ENCODE assay signal across 27 cellular contexts in the genomic region with DNA sequence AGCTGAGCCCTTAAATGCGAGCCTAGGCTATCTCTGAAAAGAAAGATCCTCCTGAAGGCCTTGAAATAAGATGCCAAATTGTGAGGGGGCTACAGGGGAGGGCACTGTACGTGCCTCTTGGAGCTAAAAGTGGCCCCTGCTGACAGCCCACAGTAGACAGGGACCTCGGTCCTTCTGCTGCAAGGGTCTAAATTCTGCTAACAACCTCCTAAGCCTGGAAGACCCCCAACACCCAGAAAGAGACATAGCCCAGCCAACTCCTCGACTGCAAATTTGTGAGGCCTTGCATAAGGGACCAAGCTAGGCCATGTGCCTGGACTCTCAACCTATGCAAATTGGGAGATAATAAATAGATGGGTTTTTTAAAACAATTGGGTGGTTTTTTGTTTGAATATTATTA. TPM values are rescaled to one million over a fixed set of nuclear protein-coding genes. Genes with fewer than 3 reads are reported as not detected.
"Had no signal": no experiment of that assay in that cellular context is flagged by ENCODE, and none has a peak within 500 bp of the region (broad histone marks: within the 10 kb centered on the region; RNA-seq: fewer than 3 reads in every experiment).

No MANE protein-coding gene starts in this region.

- H3K4me1 Mint-ChIP-seq: stimulated activated memory B cell treated with anti-CD40 and anti-IgM and Interleukin-4, amounts not matched to agents 10 μg/mL and 1 μg/mL and 100 μg/mL, for 72 hours; stimulated activated naive B cell treated with anti-CD40 and anti-IgM and Interleukin-4, amounts not matched to agents 10 μg/mL and 1 μg/mL and 100 μg/mL, for 72 hours had no signal

- DNase-seq: stimulated activated CD4-positive, alpha-beta T cell treated with anti-CD3 and anti-CD28 coated beads, Interleukin-2, amount 100 ng/mL, for 24 hours; stimulated activated CD4-positive, alpha-beta T cell treated with anti-CD3 and anti-CD28 coated beads, Interleukin-2, amount 100 ng/mL, for 48 hours; stimulated activated CD4-positive, alpha-beta T cell treated with anti-CD3 and anti-CD28 coated beads, Interleukin-4, amount 100 ng/mL, for 1 hour; stimulated activated CD4-positive, alpha-beta T cell treated with anti-CD3 and anti-CD28 coated beads, Interleukin-4, amount 100 ng/mL, for 24 hours; stimulated activated CD4-positive, alpha-beta T cell treated with anti-CD3 and anti-CD28 coated beads, Interleukin-4, amount 100 ng/mL, for 4 hours; stimulated activated CD8-positive, alpha-beta memory T cell treated with anti-CD3 and anti-CD28 coated beads, Interleukin-4, amount 100 ng/mL, for 48 hours; stimulated activated naive B cell treated with anti-CD40 and anti-IgM and Interleukin-4, amounts not matched to agents 10 μg/mL and 1 μg/mL and 100 μg/mL, for 72 hours; stimulated activated naive CD4-positive, alpha-beta T cell treated with Interleukin-2 at 50 U/mL for 16 hours; stimulated activated naive CD8-positive, alpha-beta T cell treated with anti-CD3 and anti-CD28 coated beads, Interleukin-15, amount 100 ng/mL, for 72 hours; stimulated activated naive CD8-positive, alpha-beta T cell treated with anti-CD3 and anti-CD28 coated beads, Interleukin-15, Interleukin-2, amounts not matched to agents 100 U/mL and 50 U/mL, for 24 hours; stomach; substantia nigra; testis; thyroid gland; tibial artery; transverse colon; trophoblast cell; upper lobe of left lung; upper lobe of right lung; uterus had no signal

- H3K27ac ChIP-seq: stomach, suprapubic skin, testis, thoracic aorta, thyroid gland, tibial artery, tibial nerve, transverse colon, upper lobe of left lung, upper lobe of right lung, uterus, vagina had no signal

- H3K36me3 Mint-ChIP-seq: stimulated activated memory B cell treated with anti-CD40 and anti-IgM and Interleukin-4, amounts not matched to agents 10 μg/mL and 1 μg/mL and 100 μg/mL, for 72 hours; type B pancreatic cell had no signal

- H3K4me3 ChIP-seq: stomach, suprapubic skin, testis, thoracic aorta, thyroid gland, tibial artery, tibial nerve, transverse colon, upper lobe of left lung, upper lobe of right lung, uterus, vagina had no signal

- H3K4me1 ChIP-seq: stomach, suprapubic skin, testis, thyroid gland, tibial artery, tibial nerve, transverse colon, upper lobe of left lung, upper lobe of right lung, uterus, vagina had no signal

- H3K9me3 ChIP-seq: stomach, suprapubic skin, testis, thoracic aorta, thyroid gland, tibial artery, transverse colon, upper lobe of right lung, uterus, vagina had no signal

- H3K4me3 Mint-ChIP-seq: stimulated activated memory B cell treated with anti-CD40 and anti-IgM and Interleukin-4, amounts not matched to agents 10 μg/mL and 1 μg/mL and 100 μg/mL, for 72 hours; stimulated activated naive B cell treated with anti-CD40 and anti-IgM and Interleukin-4, amounts not matched to agents 10 μg/mL and 1 μg/mL and 100 μg/mL, for 72 hours; stimulated activated naive CD8-positive, alpha-beta T cell treated with anti-CD3 and anti-CD28 coated beads, Interleukin-15, amount 100 ng/mL, for 72 hours; stimulated activated naive CD8-positive, alpha-beta T cell treated with anti-CD3 and anti-CD28 coated beads, Interleukin-15, Interleukin-2, amounts not matched to agents 100 ng/mL and 50 ng/mL, for 24 hours; type B pancreatic cell had no signal

- H3K27ac Mint-ChIP-seq: stimulated activated memory B cell treated with anti-CD40 and anti-IgM and Interleukin-4, amounts not matched to agents 10 μg/mL and 1 μg/mL and 100 μg/mL, for 72 hours; stimulated activated naive B cell treated with anti-CD40 and anti-IgM and Interleukin-4, amounts not matched to agents 10 μg/mL and 1 μg/mL and 100 μg/mL, for 72 hours; stimulated activated naive CD8-positive, alpha-beta T cell treated with anti-CD3 and anti-CD28 coated beads, Interleukin-15, amount 100 ng/mL, for 72 hours; stimulated activated naive CD8-positive, alpha-beta T cell treated with anti-CD3 and anti-CD28 coated beads, Interleukin-15, Interleukin-2, amounts not matched to agents 100 ng/mL and 50 ng/mL, for 24 hours; type B pancreatic cell had no signal

- H3K9me3 Mint-ChIP-seq: stimulated activated naive CD8-positive, alpha-beta T cell treated with anti-CD3 and anti-CD28 coated beads, Interleukin-15, Interleukin-2, amounts not matched to agents 100 ng/mL and 50 ng/mL, for 24 hours; type B pancreatic cell had no signal

- ATAC-seq: stimulated activated memory B cell treated with anti-CD40 and anti-IgM and Interleukin-4, amounts not matched to agents 10 μg/mL and 1 μg/mL and 100 μg/mL, for 72 hours; stimulated activated naive B cell treated with anti-CD40 and anti-IgM and Interleukin-4, amounts not matched to agents 10 μg/mL and 1 μg/mL and 100 μg/mL, for 72 hours; stimulated activated naive CD8-positive, alpha-beta T cell treated with anti-CD3 and anti-CD28 coated beads, Interleukin-15, amount 100 ng/mL, for 72 hours; stimulated activated naive CD8-positive, alpha-beta T cell treated with anti-CD3 and anti-CD28 coated beads, Interleukin-15, Interleukin-2, amounts not matched to agents 100 U/mL and 50 U/mL, for 24 hours; upper lobe of right lung had no signal

- H3K36me3 ChIP-seq: stomach, suprapubic skin, thoracic aorta, thyroid gland, tibial artery, tibial nerve, transverse colon, upper lobe of left lung, upper lobe of right lung, uterus, vagina had no signal

- H3K27me3 ChIP-seq: stomach, suprapubic skin, testis, thyroid gland, tibial artery, tibial nerve, transverse colon, upper lobe of left lung, upper lobe of right lung, uterus, vagina had no signal

RNA-seq across cellular contexts. Expression of gene UBE2QL1, which starts 54.7 kb away (rescaled TPM):
- total RNA-seq: upper lobe of right lung had no signal
